ENCODE assay signal across 8 cellular contexts in genomic region chr2:186485871-186486650, GRCh38. TPM values are rescaled to one million over a fixed set of nuclear protein-coding genes. Genes with fewer than 3 reads are reported as not detected.
DNase-seq lines count a peak whose midpoint lies in the region; ATAC-seq and TF ChIP-seq lines count a peak whose summit lies in the region.

ZC3H15 (plus strand) TSS chr2:186486260; CDS start chr2:186486383, 123 bp downstream.

- H3F3A ChIP-seq in OCI-LY1 (ENCODE audit: insufficient read depth, low read length): no peaks in the 10 kb centered on the region

- in situ Hi-C loops in Caki2 (cut with HindIII; ENCODE audit: low pct_unique_long_range_greater_than_20kb, low sequenced_read_pairs): no loop called here
- in situ Hi-C loops in endometrial microvascular endothelial cells (cut with HindIII; ENCODE audit: inconsistent ontology term, low pct_unique_long_range_greater_than_20kb, low sequenced_read_pairs): no loop called here

- 0 out of 2 replicates have a peak, but pooled peaks cover 6% of the 10 kb centered on the region for H4K20me1 ChIP-seq in OCI-LY1 (ENCODE audit: insufficient read depth, low read length)

- H3K27me3 ChIP-seq in HUES48 (ENCODE audit: control insufficient read depth, insufficient read depth, low read length): no peaks in the 10 kb centered on the region
- no peaks in the 10 kb centered on the region for H3K27me3 ChIP-seq in OCI-LY1 (ENCODE audit: insufficient read depth, low read length)

- H3K79me2 ChIP-seq in OCI-LY1 (ENCODE audit: insufficient read depth, low read length): peaks cover 56% of the 10 kb centered on the region

- peak; percentile 82 for ATAC-seq in GM21390 (IDR thresholded peaks at IDR 0.05; ENCODE audit: unreplicated experiment)

- H3K27ac ChIP-seq in HUES48 (ENCODE audit: low read depth, low read length) (peak within 1 kb of the TSS; percentile 98), OCI-LY1 (ENCODE audit: low read depth, low read length, poor library complexity, severe bottlenecking) (peak within 1 kb of the TSS; percentile 71), mesodermal cell (ENCODE audit: low read depth, low read length, severe bottlenecking) (peak within 1 kb of the TSS; percentile 94)

- peak; percentile 97 for DNase-seq in Caki2 (ENCODE audit: low read depth)
- peak; percentile 96 for DNase-seq in activated CD8-positive, alpha-beta memory T cell treated with anti-CD3 and anti-CD28 coated beads, Interleukin-2, amount 50 U/mL, for 4 hours
- peak; percentile 94 to 96 for DNase-seq in stimulated activated CD8-positive, alpha-beta memory T cell treated with anti-CD3 and anti-CD28 coated beads, Interleukin-15, amount 100 ng/mL, for 4 hours (ENCODE audit: low read depth in 2 of 2)

- WGBS in mesodermal cell (ENCODE audit: insufficient coverage in 2 of 2), 2 experiments: 0% methylated on average over 33 of the region's 63 CpGs

- H3K9me3 ChIP-seq in HUES48 (ENCODE audit: control insufficient read depth, insufficient read depth, low read length): no peaks in the 10 kb centered on the region
- H3K9me3 ChIP-seq in OCI-LY1 (ENCODE audit: low read length): no peaks in the 10 kb centered on the region
- no peaks in the 10 kb centered on the region for H3K9me3 ChIP-seq in mesodermal cell (ENCODE audit: control insufficient read depth, low read length)

- H3K9ac ChIP-seq in HUES48 (ENCODE audit: low read depth, low read length): peak within 1 kb of the TSS; percentile 92
- peak within 1 kb of the TSS; percentile 98 for H3K9ac ChIP-seq in OCI-LY1 (ENCODE audit: low read length)

- H3K4me1 ChIP-seq in HUES48 (ENCODE audit: control insufficient read depth, insufficient read depth, low read length) (peaks cover 19% of the 10 kb centered on the region), OCI-LY1 (ENCODE audit: insufficient read depth, low read length, severe bottlenecking) (peaks cover 57% of the 10 kb centered on the region), mesodermal cell (ENCODE audit: control insufficient read depth, insufficient read depth, low read length, poor library complexity, severe bottlenecking) (peaks cover 8% of the 10 kb centered on the region)

- no peak for TF ChIP-seq CTCF in OCI-LY1 (IDR thresholded peaks at IDR 0.05; ENCODE audit: low read length)

- H2AFZ ChIP-seq in OCI-LY1 (ENCODE audit: low read length): peak within 1 kb of the TSS; percentile 78

- H3K4me3 ChIP-seq in HUES48 (ENCODE audit: low read depth, low read length): peak within 1 kb of the TSS; percentile 91
- peak within 1 kb of the TSS; percentile 98 for H3K4me3 ChIP-seq in OCI-LY1 (ENCODE audit: low read depth, low read length, poor library complexity, severe bottlenecking)
- peak within 1 kb of the TSS; percentile 90 for H3K4me3 ChIP-seq in mesodermal cell (ENCODE audit: extremely low read depth, insufficient read depth, low read length, poor library complexity, severe bottlenecking)

- peak within 1 kb of the TSS; percentile 94 for H3K4me2 ChIP-seq in OCI-LY1 (ENCODE audit: low read length)

- no peaks in the 10 kb centered on the region for H3K9me2 ChIP-seq in OCI-LY1 (ENCODE audit: low read depth, low read length)

- no peaks in the 10 kb centered on the region for H3K36me3 ChIP-seq in HUES48 (ENCODE audit: control insufficient read depth, insufficient read depth, low read length)
- H3K36me3 ChIP-seq in OCI-LY1 (ENCODE audit: insufficient read depth, low read length): peaks cover 7% of the 10 kb centered on the region; the same call in 1 of the 2 replicates
- peaks cover 9% of the 10 kb centered on the region for H3K36me3 ChIP-seq in mesodermal cell (ENCODE audit: control insufficient read depth, insufficient read depth, low read length)

RNA-seq across cellular contexts. Expression of gene ZC3H15, which starts in this region (rescaled TPM):
- total RNA-seq in Caki2 (2014; rRNA removed; shearing (Covaris generic); ENCODE audit: low replicate concordance): 48.2 and 64.6 TPM in 2 replicates
- total RNA-seq in endometrial microvascular endothelial cells (ENCODE audit: inconsistent ontology term): 63.9 TPM
- polyA plus RNA-seq in mesodermal cell (2013, experiment 1 of 2): 65.1 TPM
- polyA plus RNA-seq in mesodermal cell (2013, experiment 2 of 2): 73.7 TPM

Comparison
In these comparisons a context has a peak if more than half of its experiments do, and no peak if none do; other contexts are left out.
1. Peak in every context shown above with its lines: DNase-seq, ATAC-seq, H3K4me3 ChIP-seq and H3K27ac ChIP-seq.